In genomic region chr3:50539887-50540286, GRCh38 we compare ENCODE assay signal across 1 cellular context.
A peak's percentile ranks its signal among the peaks of the same experiment; 100 is the strongest.
TF ChIP-seq lines count a peak whose summit lies in the region.

No MANE protein-coding gene starts in this region.

TF ChIP-seq in K562, 482 proteins besides CTCF, POLR2A, EP300 and RAD21 (continued from another document):
- TF ChIP-seq IRF2 (CRISPR knock-in tag; IDR thresholded peaks at IDR 0.05): no peak
- no peak for TF ChIP-seq THRB (CRISPR knock-in tag; conservative IDR thresholded peaks at IDR 0.05)
- TF ChIP-seq ZFX (CRISPR knock-in tag; IDR thresholded peaks at IDR 0.05): peak; percentile 14; the same call in 1 of the 2 replicates
- no peak for TF ChIP-seq EHMT2 (IDR thresholded peaks at IDR 0.05)
- TF ChIP-seq STAT5B (CRISPR knock-in tag; IDR thresholded peaks at IDR 0.05): no peak
- TF ChIP-seq ZFP1 (CRISPR knock-in tag; IDR thresholded peaks at IDR 0.05): no peak
- TF ChIP-seq ZNF780A (CRISPR knock-in tag; IDR thresholded peaks at IDR 0.05): no peak
- TF ChIP-seq RHOXF2B (CRISPR knock-in tag; conservative IDR thresholded peaks at IDR 0.05): no peak
- peak in 1 of 2 experiments; percentile 8; a peak in 1 of 4 replicates for TF ChIP-seq KDM1A (IDR thresholded peaks at IDR 0.05)
- TF ChIP-seq ATF1 (CRISPR knock-in tag; IDR thresholded peaks at IDR 0.05): no peak
- TF ChIP-seq ATF1 (tag; IDR thresholded peaks at IDR 0.05): no peak; the same call in 1 of the 2 replicates
- no peak for TF ChIP-seq SETDB1 (IDR thresholded peaks at IDR 0.05; ENCODE audit: low read length)
- TF ChIP-seq JUNB (CRISPR knock-in tag; conservative IDR thresholded peaks at IDR 0.05): no peak
- TF ChIP-seq ZBTB9 (CRISPR knock-in tag; IDR thresholded peaks at IDR 0.05): peak; percentile 42; the same call in 1 of the 2 replicates
- TF ChIP-seq L3MBTL2 (IDR thresholded peaks at IDR 0.05): peak; percentile 84
- no peak for TF ChIP-seq MTA1 (IDR thresholded peaks at IDR 0.05; ENCODE audit: borderline replicate concordance)
- 0 out of 2 replicates have a peak, but pooled peaks have one; percentile 15 for TF ChIP-seq HDAC2 (IDR thresholded peaks at IDR 0.05)
- no peak for TF ChIP-seq TCF3 (CRISPR knock-in tag; IDR thresholded peaks at IDR 0.05)
- TF ChIP-seq POLR2AphosphoS5 (IDR thresholded peaks at IDR 0.05; ENCODE audit: control insufficient read depth, insufficient read depth, low read depth, low read length): no peak
- TF ChIP-seq ESRRB (CRISPR knock-in tag; IDR thresholded peaks at IDR 0.05; ENCODE audit: borderline replicate concordance): no peak
- TF ChIP-seq CHD1 (IDR thresholded peaks at IDR 0.05; ENCODE audit: low read length): no peak
- TF ChIP-seq MEF2D (tag; conservative IDR thresholded peaks at IDR 0.05; ENCODE audit: low read depth): no peak
- peak; percentile 85 to 88 for TF ChIP-seq MNT (conservative IDR thresholded peaks at IDR 0.05)
- TF ChIP-seq HOXB6 (CRISPR knock-in tag; IDR thresholded peaks at IDR 0.05; ENCODE audit: borderline replicate concordance): no peak
- no peak for TF ChIP-seq PHTF2 (CRISPR knock-in tag; IDR thresholded peaks at IDR 0.05)
- TF ChIP-seq ZNF436 (CRISPR knock-in tag; IDR thresholded peaks at IDR 0.05): no peak
- no peak for TF ChIP-seq ARID3B (CRISPR knock-in tag; IDR thresholded peaks at IDR 0.05; ENCODE audit: borderline replicate concordance)
- no peak for TF ChIP-seq HIVEP1 (CRISPR knock-in tag; IDR thresholded peaks at IDR 0.05)
- no peak for TF ChIP-seq SAFB (IDR thresholded peaks at IDR 0.05; ENCODE audit: borderline replicate concordance, low read depth, low read length)
- TF ChIP-seq PRDM10 (IDR thresholded peaks at IDR 0.05; ENCODE audit: partially characterized antibody): no peak
- no peak for TF ChIP-seq SMARCB1 (IDR thresholded peaks at IDR 0.05; ENCODE audit: insufficient read length, low read depth)
- TF ChIP-seq ZNF699 (CRISPR knock-in tag; IDR thresholded peaks at IDR 0.05; ENCODE audit: insufficient replicate concordance): no peak
- TF ChIP-seq TBP (optimal IDR thresholded peaks at IDR 0.05; ENCODE audit: low read depth, low read length): no peak
- TF ChIP-seq ZNF12 (CRISPR knock-in tag; IDR thresholded peaks at IDR 0.05): no peak
- no peak for TF ChIP-seq ZNF609 (CRISPR knock-in tag; IDR thresholded peaks at IDR 0.05; ENCODE audit: borderline replicate concordance)
- TF ChIP-seq BHLHE40 (IDR thresholded peaks at IDR 0.05; ENCODE audit: low read length): peak; percentile 93
- no peak for TF ChIP-seq XRCC4 (IDR thresholded peaks at IDR 0.05; ENCODE audit: extremely low read depth, insufficient read depth, insufficient read length)
- peak; percentile 56 for TF ChIP-seq RBFOX2 (IDR thresholded peaks at IDR 0.05; ENCODE audit: low read depth, low read length)
- TF ChIP-seq CCNT2 (IDR thresholded peaks at IDR 0.05; ENCODE audit: borderline replicate concordance, extremely low read depth, insufficient read length, low read depth, low read length): peak; percentile 7
- no peak for TF ChIP-seq FOXJ2 (tag; IDR thresholded peaks at IDR 0.05)
- peak; percentile 45 for TF ChIP-seq NFIC (IDR thresholded peaks at IDR 0.05)
- no peak for TF ChIP-seq LEF1 (IDR thresholded peaks at IDR 0.05)
- no peak for TF ChIP-seq ZNF395 (CRISPR knock-in tag; IDR thresholded peaks at IDR 0.05)
- no peak for TF ChIP-seq ZNF174 (CRISPR knock-in tag; IDR thresholded peaks at IDR 0.05)
- TF ChIP-seq ZNF121 (CRISPR knock-in tag; conservative IDR thresholded peaks at IDR 0.05): no peak
- TF ChIP-seq TARDBP (IDR thresholded peaks at IDR 0.05): no peak
- TF ChIP-seq CGGBP1 (CRISPR knock-in tag; IDR thresholded peaks at IDR 0.05): no peak
- no peak for TF ChIP-seq CBFB (CRISPR knock-in tag; IDR thresholded peaks at IDR 0.05)
- no peak for TF ChIP-seq PHB (CRISPR knock-in tag; IDR thresholded peaks at IDR 0.05)
- no peak for TF ChIP-seq KDM2B (CRISPR knock-in tag; IDR thresholded peaks at IDR 0.05)
TF ChIP-seq in K562: peak in this region for 26.
